ENCODE assay signal across 36 cellular contexts in genomic region chr20:31774408-31774807, GRCh38. TPM values are rescaled to one million over a fixed set of nuclear protein-coding genes. Genes with fewer than 3 reads are reported as not detected.
"Had no signal": no experiment of that assay in that cellular context is flagged by ENCODE, and none has a peak within 500 bp of the region (broad histone marks: within the 10 kb centered on the region; RNA-seq: fewer than 3 reads in every experiment).

No MANE protein-coding gene starts in this region.

- H3K9me3 ChIP-seq: adrenal gland, body of pancreas, breast epithelium had no signal

- H3K27ac Mint-ChIP-seq: activated B cell treated with CpG ODN at 0.5 μM for 24 hours; activated CD4-positive, alpha-beta memory T cell treated with anti-CD3 and anti-CD28 coated beads for 36 hours; activated CD4-positive, alpha-beta T cell treated with anti-CD3 and anti-CD28 coated beads, Interleukin-2, amount 10 ng/mL, durations not matched to agents 24 days and 14 days; activated CD8-positive, alpha-beta T cell treated with anti-CD3 and anti-CD28 coated beads for 36 hours; activated naive CD4-positive, alpha-beta T cell treated with anti-CD3 and anti-CD28 coated beads for 36 hours; activated naive CD4-positive, alpha-beta T cell treated with anti-CD3 and anti-CD28 coated beads, Interleukin-2, amount 50 U/mL, for 72 hours; activated naive CD8-positive, alpha-beta T cell treated with anti-CD3 and anti-CD28 coated beads for 36 hours; activated T-cell treated with anti-CD3 and anti-CD28 coated beads, Interleukin-2, amount 50 U/mL, for 72 hours; activated T-helper 1 cell treated with anti-CD3 and anti-CD28 coated beads, Interleukin-12 subunit alpha, Interleukin-12 subunit beta, Interleukin-2, Interleukin-4 antibody, amounts not matched to agents 30 ng/mL and 10 ng/mL and 1 ng/mL, durations not matched to agents 14 hours and 24 hours and 36 hours; activated T-helper 17 cell treated with anti-CD3 and anti-CD28 coated beads, Interleukin-2, amount 50 U/mL, for 72 hours; T-helper 2 cell treated with Interferon-gamma antibody and Interleukin-4, amounts not matched to agents 5 μg/mL and 100 μg/mL, for 36 hours had no signal

- H3K4me3 ChIP-seq: adrenal gland, body of pancreas, breast epithelium had no signal

- H3K4me1 ChIP-seq: adrenal gland, body of pancreas, breast epithelium had no signal

- H3K36me3 ChIP-seq: adrenal gland, breast epithelium had no signal

- H3K9me3 Mint-ChIP-seq: activated B cell treated with CpG ODN at 0.5 μM for 24 hours; activated CD4-positive, alpha-beta memory T cell treated with anti-CD3 and anti-CD28 coated beads for 36 hours; activated CD4-positive, alpha-beta T cell treated with anti-CD3 and anti-CD28 coated beads, Interleukin-2, amount 10 ng/mL, durations not matched to agents 24 days and 14 days; activated CD8-positive, alpha-beta T cell treated with anti-CD3 and anti-CD28 coated beads for 36 hours; activated naive CD4-positive, alpha-beta T cell treated with anti-CD3 and anti-CD28 coated beads for 36 hours; activated naive CD4-positive, alpha-beta T cell treated with anti-CD3 and anti-CD28 coated beads, Interleukin-2, amount 50 U/mL, for 72 hours; activated naive CD8-positive, alpha-beta T cell treated with anti-CD3 and anti-CD28 coated beads for 36 hours; activated T-cell treated with anti-CD3 and anti-CD28 coated beads, Interleukin-2, amount 50 U/mL, for 4 hours; activated T-cell treated with anti-CD3 and anti-CD28 coated beads, Interleukin-2, amount 50 U/mL, for 72 hours; activated T-helper 1 cell treated with anti-CD3 and anti-CD28 coated beads, Interleukin-12 subunit alpha, Interleukin-12 subunit beta, Interleukin-2, Interleukin-4 antibody, amounts not matched to agents 30 ng/mL and 10 ng/mL and 1 ng/mL, durations not matched to agents 14 hours and 24 hours and 36 hours; activated T-helper 17 cell treated with anti-CD3 and anti-CD28 coated beads, Interleukin-2, amount 50 U/mL, for 72 hours; T-helper 2 cell treated with Interferon-gamma antibody and Interleukin-4, amounts not matched to agents 5 μg/mL and 100 μg/mL, for 36 hours had no signal

- H3K4me3 Mint-ChIP-seq: activated B cell treated with CpG ODN at 0.5 μM for 24 hours; activated CD4-positive, alpha-beta memory T cell treated with anti-CD3 and anti-CD28 coated beads for 36 hours; activated CD4-positive, alpha-beta T cell treated with anti-CD3 and anti-CD28 coated beads, Interleukin-2, amount 10 ng/mL, durations not matched to agents 24 days and 14 days; activated CD8-positive, alpha-beta T cell treated with anti-CD3 and anti-CD28 coated beads for 36 hours; activated naive CD4-positive, alpha-beta T cell treated with anti-CD3 and anti-CD28 coated beads for 36 hours; activated naive CD8-positive, alpha-beta T cell treated with anti-CD3 and anti-CD28 coated beads for 36 hours; activated T-cell treated with anti-CD3 and anti-CD28 coated beads, Interleukin-2, amount 50 U/mL, for 4 hours; activated T-cell treated with anti-CD3 and anti-CD28 coated beads, Interleukin-2, amount 50 U/mL, for 72 hours; activated T-helper 1 cell treated with anti-CD3 and anti-CD28 coated beads, Interleukin-12 subunit alpha, Interleukin-12 subunit beta, Interleukin-2, Interleukin-4 antibody, amounts not matched to agents 30 ng/mL and 10 ng/mL and 1 ng/mL, durations not matched to agents 14 hours and 24 hours and 36 hours; activated T-helper 17 cell treated with anti-CD3 and anti-CD28 coated beads, Interleukin-2, amount 50 U/mL, for 72 hours; T-helper 2 cell treated with Interferon-gamma antibody and Interleukin-4, amounts not matched to agents 5 μg/mL and 100 μg/mL, for 36 hours had no signal

- DNase-seq: activated B cell treated with CpG ODN at 0.5 μM for 24 hours; activated CD4-positive, alpha-beta memory T cell treated with anti-CD3 and anti-CD28 coated beads for 36 hours; activated CD4-positive, alpha-beta T cell treated with anti-CD3 and anti-CD28 coated beads for 4 hours; activated CD4-positive, alpha-beta T cell treated with anti-CD3 and anti-CD28 coated beads, Interleukin-2, amount 10 ng/mL, durations not matched to agents 24 days and 14 days; activated CD4-positive, alpha-beta T cell treated with anti-CD3 and anti-CD28 coated beads, Interleukin-2, amount 50 U/mL, for 1 hour; activated CD4-positive, alpha-beta T cell treated with anti-CD3 and anti-CD28 coated beads, Interleukin-2, amount 50 U/mL, for 4 hours; activated CD4-positive, CD25-positive, alpha-beta regulatory T cell treated with anti-CD3 and anti-CD28 coated beads, Interleukin-2, amount 50 U/mL, for 72 hours; activated CD8-positive, alpha-beta memory T cell treated with anti-CD3 and anti-CD28 coated beads, Interleukin-2, amount 50 U/mL, for 4 hours; activated CD8-positive, alpha-beta T cell treated with anti-CD3 and anti-CD28 coated beads for 36 hours; activated effector memory CD4-positive, alpha-beta T cell treated with anti-CD3 and anti-CD28 coated beads, Interleukin-2, amount 50 U/mL, for 16 hours; activated gamma-delta T cell treated with Interleukin-2 at 50 U/mL for 16 hours; activated naive CD4-positive, alpha-beta T cell; activated naive CD4-positive, alpha-beta T cell treated with anti-CD3 and anti-CD28 coated beads for 36 hours; activated naive CD4-positive, alpha-beta T cell treated with anti-CD3 and anti-CD28 coated beads, Interleukin-2, amount 50 U/mL, for 16 hours; activated naive CD8-positive, alpha-beta T cell treated with anti-CD3 and anti-CD28 coated beads for 36 hours; activated T-cell treated with anti-CD3 and anti-CD28 coated beads for 4 hours; activated T-cell treated with anti-CD3 and anti-CD28 coated beads, Interleukin-2, amount 50 U/mL, for 1 hour; activated T-cell treated with anti-CD3 and anti-CD28 coated beads, Interleukin-2, amount 50 U/mL, for 4 hours; activated T-cell treated with anti-CD3 and anti-CD28 coated beads, Interleukin-2, amount 50 U/mL, for 72 hours; adrenal gland; amniotic stem cell; aorta; body of pancreas; brain microvascular endothelial cell; central memory CD4-positive, alpha-beta T cell; T-helper 2 cell; T-helper 9 cell had no signal

- H3K27ac ChIP-seq: adrenal gland, body of pancreas, brain microvascular endothelial cell, breast epithelium, VCaP had no signal

- FAIRE-seq: astrocyte, colon, TTC549 had no signal

- H3K27me3 ChIP-seq: adrenal gland, body of pancreas, brain microvascular endothelial cell, breast epithelium had no signal

- H3K4me1 Mint-ChIP-seq: activated B cell treated with CpG ODN at 0.5 μM for 24 hours; activated naive CD8-positive, alpha-beta T cell treated with anti-CD3 and anti-CD28 coated beads for 36 hours had no signal

- H3K27me3 Mint-ChIP-seq: activated B cell treated with CpG ODN at 0.5 μM for 24 hours; activated CD4-positive, alpha-beta memory T cell treated with anti-CD3 and anti-CD28 coated beads for 36 hours; activated CD4-positive, alpha-beta T cell treated with anti-CD3 and anti-CD28 coated beads, Interleukin-2, amount 10 ng/mL, durations not matched to agents 24 days and 14 days; activated CD8-positive, alpha-beta T cell treated with anti-CD3 and anti-CD28 coated beads for 36 hours; activated naive CD8-positive, alpha-beta T cell treated with anti-CD3 and anti-CD28 coated beads for 36 hours; activated T-helper 17 cell treated with anti-CD3 and anti-CD28 coated beads, Interleukin-2, amount 50 U/mL, for 72 hours had no signal

RNA-seq across cellular contexts. Expression of gene TPX2, which starts 35.3 kb away (rescaled TPM):
- total RNA-seq: body of pancreas had no signal

RNA-seq across cellular contexts. Expression of gene MYLK2, which starts 44.7 kb away (rescaled TPM):
- total RNA-seq: activated B cell treated with CpG ODN at 0.5 μM for 24 hours, breast epithelium had no signal
